In the genomic region with DNA sequence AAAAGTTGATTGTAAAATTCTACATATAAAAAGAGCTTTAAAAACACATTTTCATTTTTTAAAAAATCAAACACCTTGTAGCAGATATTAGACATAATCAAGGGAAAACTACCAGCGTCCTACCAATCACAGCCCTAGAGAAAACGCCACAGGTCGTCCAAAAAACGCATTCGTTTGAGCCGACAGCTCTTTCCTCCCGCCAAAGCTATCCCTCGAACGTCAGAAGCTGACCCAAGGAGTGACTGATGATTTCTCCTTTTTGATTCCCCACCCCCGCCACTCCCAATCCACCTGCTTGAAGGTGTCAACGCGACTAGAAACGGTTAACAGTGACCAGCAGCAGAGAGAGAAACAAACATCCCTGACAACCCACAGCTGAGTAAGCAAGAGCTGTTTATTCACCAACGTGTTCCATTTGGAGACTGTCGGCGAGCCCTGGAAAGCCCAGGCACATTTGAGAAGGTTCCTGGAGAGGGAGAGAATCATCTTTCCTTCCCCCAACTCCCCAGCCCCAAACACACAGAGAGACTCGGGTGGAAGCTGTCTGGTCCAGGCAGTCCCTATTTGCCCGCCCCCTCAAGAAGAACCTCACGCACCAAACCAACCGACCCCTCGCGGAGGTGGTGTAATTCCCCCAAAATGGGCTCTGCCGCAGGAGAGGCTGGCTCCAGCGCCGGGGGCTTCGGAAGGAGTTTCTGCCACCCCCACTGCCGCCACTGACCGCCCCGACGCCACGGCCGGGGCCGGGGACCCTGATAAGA, we compare ENCODE assay signal across 8 cellular contexts. TPM values are rescaled to one million over a fixed set of nuclear protein-coding genes. Genes with fewer than 3 reads are reported as not detected.
A peak's percentile ranks its signal among the peaks of the same experiment; 100 is the strongest.
DNase-seq lines count a peak whose midpoint lies in the region; ATAC-seq and TF ChIP-seq lines count a peak whose summit lies in the region.

No MANE protein-coding gene starts in this region.

- intact Hi-C loops in uterus (cut with DNase I; ENCODE audit: low total_unique reads), result no loop called here

- ATAC-seq in GM18498 (IDR thresholded peaks at IDR 0.05; ENCODE audit: unreplicated experiment) (peak; percentile 13), HG03095 (IDR thresholded peaks at IDR 0.05; ENCODE audit: unreplicated experiment) (peak; percentile 20), foreskin keratinocyte (peak; percentile 5)

- H3K27me3 ChIP-seq in foreskin keratinocyte (no peaks in the 10 kb centered on the region), neural cell (ENCODE audit: insufficient read depth, low read depth, low read length) (no peaks in the 10 kb centered on the region), uterus (no peaks in the 10 kb centered on the region)

- no peak for TF ChIP-seq RAD21 in neural cell (conservative IDR thresholded peaks at IDR 0.05)

- no peak for TF ChIP-seq EP300 in neural cell (conservative IDR thresholded peaks at IDR 0.05; ENCODE audit: poor library complexity, severe bottlenecking)

- H3K9me2 ChIP-seq in neural cell (ENCODE audit: insufficient read depth, low read length), result no peaks in the 10 kb centered on the region

- peak overlapping the region; percentile 57 for H3K27ac ChIP-seq in foreskin keratinocyte
- peak overlapping the region; percentile 81 for H3K27ac ChIP-seq in neural cell (ENCODE audit: low read length)
- peak overlapping the region; percentile 91 to 95 for H3K27ac ChIP-seq in uterus

- H3K9ac ChIP-seq in neural cell (ENCODE audit: low read length), result peak overlapping the region; percentile 98

- peak overlapping the region; percentile 94 for H3K4me2 ChIP-seq in neural cell (ENCODE audit: low read length)

- TF ChIP-seq POLR2A in uterus (IDR thresholded peaks at IDR 0.05), result no peak

- H3K4me1 ChIP-seq in foreskin keratinocyte (no peaks in the 10 kb centered on the region), uterus (peaks cover 0 to 6% of the 10 kb centered on the region in 2 donors)

- H3K4me3 ChIP-seq in neural cell (ENCODE audit: low read length), result peak overlapping the region; percentile 93
- peak overlapping the region; percentile 92 to 94 for H3K4me3 ChIP-seq in uterus

- no peaks in the 10 kb centered on the region for H3F3A ChIP-seq in neural cell (ENCODE audit: insufficient read depth, low read length, poor library complexity, severe bottlenecking)

- H3K9me3 ChIP-seq in neural cell (ENCODE audit: low read length) (no peaks in the 10 kb centered on the region), uterus (no peaks in the 10 kb centered on the region)

- H3K79me2 ChIP-seq in neural cell (replicated peaks; ENCODE audit: insufficient read depth, low read length), result peaks cover 44% of the 10 kb centered on the region

- peak; percentile 28 for DNase-seq in AG08395 (ENCODE audit: low spot score)
- DNase-seq in NCI-H526 treated with DMSO at 0.1 percent for 48 hours (lab: John Stamatoyannopoulos, UW), result peak; percentile 56
- peak; percentile 25 for DNase-seq in activated T-helper 9 cell treated with anti-CD3 and anti-CD28 coated beads, Interleukin-2, amount 50 U/mL, for 16 hours (ENCODE audit: low read depth)
- DNase-seq in foreskin keratinocyte, result peak; percentile 20 to 40
- peak in 1 of 2 donors; percentile 45 for DNase-seq in uterus

- H4K20me1 ChIP-seq in neural cell (ENCODE audit: insufficient read depth), result no peaks in the 10 kb centered on the region

- TF ChIP-seq CTCF in foreskin keratinocyte (conservative IDR thresholded peaks at IDR 0.05) (no peak), neural cell (IDR thresholded peaks at IDR 0.05; ENCODE audit: poor library complexity, severe bottlenecking) (no peak), uterus (IDR thresholded peaks at IDR 0.05) (no peak)

- peak overlapping the region; percentile 99 for H2AFZ ChIP-seq in neural cell (ENCODE audit: low read depth, low read length)

- H3K36me3 ChIP-seq in neural cell (ENCODE audit: insufficient read depth, low read length) (no peaks in the 10 kb centered on the region), uterus (no peaks in the 10 kb centered on the region)

TF ChIP-seq in neural cell, 6 proteins besides CTCF, POLR2A, EP300 and RAD21:
- TF ChIP-seq POLR2AphosphoS5 (IDR thresholded peaks at IDR 0.05), result no peak
- TF ChIP-seq MXI1 (conservative IDR thresholded peaks at IDR 0.05; ENCODE audit: poor library complexity, severe bottlenecking), result no peak
- TF ChIP-seq, protein P1, sequence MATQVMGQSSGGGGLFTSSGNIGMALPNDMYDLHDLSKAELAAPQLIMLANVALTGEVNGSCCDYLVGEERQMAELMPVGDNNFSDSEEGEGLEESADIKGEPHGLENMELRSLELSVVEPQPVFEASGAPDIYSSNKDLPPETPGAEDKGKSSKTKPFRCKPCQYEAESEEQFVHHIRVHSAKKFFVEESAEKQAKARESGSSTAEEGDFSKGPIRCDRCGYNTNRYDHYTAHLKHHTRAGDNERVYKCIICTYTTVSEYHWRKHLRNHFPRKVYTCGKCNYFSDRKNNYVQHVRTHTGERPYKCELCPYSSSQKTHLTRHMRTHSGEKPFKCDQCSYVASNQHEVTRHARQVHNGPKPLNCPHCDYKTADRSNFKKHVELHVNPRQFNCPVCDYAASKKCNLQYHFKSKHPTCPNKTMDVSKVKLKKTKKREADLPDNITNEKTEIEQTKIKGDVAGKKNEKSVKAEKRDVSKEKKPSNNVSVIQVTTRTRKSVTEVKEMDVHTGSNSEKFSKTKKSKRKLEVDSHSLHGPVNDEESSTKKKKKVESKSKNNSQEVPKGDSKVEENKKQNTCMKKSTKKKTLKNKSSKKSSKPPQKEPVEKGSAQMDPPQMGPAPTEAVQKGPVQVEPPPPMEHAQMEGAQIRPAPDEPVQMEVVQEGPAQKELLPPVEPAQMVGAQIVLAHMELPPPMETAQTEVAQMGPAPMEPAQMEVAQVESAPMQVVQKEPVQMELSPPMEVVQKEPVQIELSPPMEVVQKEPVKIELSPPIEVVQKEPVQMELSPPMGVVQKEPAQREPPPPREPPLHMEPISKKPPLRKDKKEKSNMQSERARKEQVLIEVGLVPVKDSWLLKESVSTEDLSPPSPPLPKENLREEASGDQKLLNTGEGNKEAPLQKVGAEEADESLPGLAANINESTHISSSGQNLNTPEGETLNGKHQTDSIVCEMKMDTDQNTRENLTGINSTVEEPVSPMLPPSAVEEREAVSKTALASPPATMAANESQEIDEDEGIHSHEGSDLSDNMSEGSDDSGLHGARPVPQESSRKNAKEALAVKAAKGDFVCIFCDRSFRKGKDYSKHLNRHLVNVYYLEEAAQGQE (IDR thresholded peaks at IDR 0.05; ENCODE audit: borderline replicate concordance), result peak; percentile 1
- no peak for TF ChIP-seq SMC3 (conservative IDR thresholded peaks at IDR 0.05; ENCODE audit: poor library complexity)
TF ChIP-seq in neural cell: peak in this region for 1.

RNA-seq across cellular contexts. Expression of a gene that starts 0.6 kb away (rescaled TPM):
- total RNA-seq in foreskin keratinocyte (0.54 and 0.63 TPM in 2 replicates), uterus (1 to 10 TPM; 2.6 to 5.4 (median 3.7) TPM)
- polyA plus RNA-seq in foreskin keratinocyte (0.09 and 0.12 TPM in 2 replicates), neural cell (17.9 and 20.0 TPM in 2 replicates)
- 53.1 and 64.1 TPM in 2 replicates for polyA minus RNA-seq in neural cell

RNA-seq across cellular contexts. Expression of a gene that starts 0.7 kb away (rescaled TPM):
- 25.6 and 31.5 TPM in 2 replicates for total RNA-seq in foreskin keratinocyte
- polyA plus RNA-seq in foreskin keratinocyte, result 24.6 and 28.2 TPM in 2 replicates
- polyA plus RNA-seq in neural cell, result 65.5 and 67.7 TPM in 2 replicates
- polyA minus RNA-seq in neural cell, result 37.5 and 53.8 TPM in 2 replicates
- 10 to 100 TPM in 3 of 4 donors, 1 to 10 TPM in 1; 2.8 to 43.7 (median 22.9) TPM for total RNA-seq in uterus
